Comparison of ENCODE assay signal across 12 cellular contexts in the genomic region with DNA sequence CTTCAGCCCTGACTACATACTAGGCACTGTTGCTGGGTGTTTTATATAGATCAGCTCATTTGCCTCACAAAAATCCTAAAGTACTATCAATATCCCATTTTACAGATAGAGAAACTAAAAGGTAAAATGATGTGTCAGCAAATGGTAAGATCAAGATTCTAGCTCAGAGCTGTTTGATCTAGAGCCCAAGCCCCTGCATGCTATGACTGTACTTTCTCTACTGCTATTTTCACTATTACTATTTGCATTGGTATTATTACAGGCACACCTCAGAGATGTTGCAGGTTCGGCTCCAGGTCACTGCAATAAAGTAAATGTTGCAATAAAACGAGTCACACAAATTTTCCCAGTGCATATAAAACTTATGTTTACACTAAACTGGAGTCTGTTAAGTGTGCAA. TPM values are rescaled to one million over a fixed set of nuclear protein-coding genes. Genes with fewer than 3 reads are reported as not detected.
DNase-seq lines count a peak whose midpoint lies in the region; ATAC-seq and TF ChIP-seq lines count a peak whose summit lies in the region.
"Had no signal": no experiment of that assay in that cellular context is flagged by ENCODE, and none has a peak within 500 bp of the region (broad histone marks: within the 10 kb centered on the region; RNA-seq: fewer than 3 reads in every experiment).

No MANE protein-coding gene starts in this region.

- TF ChIP-seq CTCF in natural killer cell (IDR thresholded peaks at IDR 0.05), result no peak

- peaks cover 2% of the 10 kb centered on the region for H3K9me3 Mint-ChIP-seq in natural killer cell treated with Interleukin-12 subunit alpha and Interleukin-12 subunit beta and Interleukin-15 and Interleukin-18, amount 100 ng/mL, for 72 hours
- peaks cover 0 to 2% of the 10 kb centered on the region in 2 donors for H3K9me3 Mint-ChIP-seq in natural killer cell
- no peaks in the 10 kb centered on the region for H3K9me3 Mint-ChIP-seq in activated naive CD8-positive, alpha-beta T cell (ENCODE audit: low read depth)
- H3K9me3 Mint-ChIP-seq in stimulated activated naive CD8-positive, alpha-beta T cell treated with anti-CD3 and anti-CD28 coated beads, Interleukin-15, amount 100 ng/mL, for 72 hours, result peaks cover 0 to 3% of the 10 kb centered on the region in 2 donors

- H3K36me3 Mint-ChIP-seq in natural killer cell treated with Interleukin-12 subunit alpha and Interleukin-12 subunit beta and Interleukin-15 and Interleukin-18, amount 100 ng/mL, for 72 hours, result peaks cover 13% of the 10 kb centered on the region
- peaks cover 11% of the 10 kb centered on the region for H3K36me3 Mint-ChIP-seq in natural killer cell
- H3K36me3 Mint-ChIP-seq in activated naive CD8-positive, alpha-beta T cell, result peaks cover 6% of the 10 kb centered on the region

- DNase-seq in natural killer cell treated with Interleukin-12 subunit alpha and Interleukin-12 subunit beta and Interleukin-15 and Interleukin-18, amount 100 ng/mL, for 72 hours (ENCODE audit: low spot score), result no peak
- no peak for DNase-seq in natural killer cell
- peak in 1 of 2 donors; percentile 55 for DNase-seq in stimulated activated naive CD8-positive, alpha-beta T cell treated with anti-CD3 and anti-CD28 coated beads, Interleukin-15, amount 100 ng/mL, for 72 hours
- no peak for DNase-seq in NCI-H526 treated with DMSO at 0.1 percent for 48 hours (lab: John Stamatoyannopoulos, UW)
- no peak for DNase-seq in SKM-1 (lab: John Stamatoyannopoulos, UW; ENCODE audit: unreplicated experiment)
- DNase-seq in Right ventricle myocardium inferior (ENCODE audit: missing footprints), result no peak
- DNase-seq: DMS79, MG63, NCI-H226, ovary had no signal

- peak overlapping the region; percentile 68 for H3K27ac Mint-ChIP-seq in natural killer cell treated with Interleukin-12 subunit alpha and Interleukin-12 subunit beta and Interleukin-15 and Interleukin-18, amount 100 ng/mL, for 72 hours
- H3K27ac Mint-ChIP-seq in natural killer cell, result no peak overlapping the region
- H3K27ac Mint-ChIP-seq in activated naive CD8-positive, alpha-beta T cell, result peak overlapping the region; percentile 79
- H3K27ac Mint-ChIP-seq in stimulated activated naive CD8-positive, alpha-beta T cell treated with anti-CD3 and anti-CD28 coated beads, Interleukin-15, amount 100 ng/mL, for 72 hours, result no peak overlapping the region

- H3K4me3 Mint-ChIP-seq in natural killer cell treated with Interleukin-12 subunit alpha and Interleukin-12 subunit beta and Interleukin-15 and Interleukin-18, amount 100 ng/mL, for 72 hours, result peak overlapping the region; percentile 63
- H3K4me3 Mint-ChIP-seq in natural killer cell, result no peak overlapping the region
- H3K4me3 Mint-ChIP-seq in activated naive CD8-positive, alpha-beta T cell, result peak overlapping the region; percentile 4
- H3K4me3 Mint-ChIP-seq in stimulated activated naive CD8-positive, alpha-beta T cell treated with anti-CD3 and anti-CD28 coated beads, Interleukin-15, amount 100 ng/mL, for 72 hours, result no peak overlapping the region

- peaks cover 35 to 48% of the 10 kb centered on the region in 2 donors for H3K4me1 Mint-ChIP-seq in natural killer cell treated with Interleukin-12 subunit alpha and Interleukin-12 subunit beta and Interleukin-15 and Interleukin-18, amount 100 ng/mL, for 72 hours (ENCODE audit: low read depth in 2 of 2)
- H3K4me1 Mint-ChIP-seq in natural killer cell, result peaks cover 0 to 3% of the 10 kb centered on the region in 2 donors
- H3K4me1 Mint-ChIP-seq in activated naive CD8-positive, alpha-beta T cell (ENCODE audit: low read depth), result peaks cover 80% of the 10 kb centered on the region
- H3K4me1 Mint-ChIP-seq in stimulated activated naive CD8-positive, alpha-beta T cell treated with anti-CD3 and anti-CD28 coated beads, Interleukin-15, amount 100 ng/mL, for 72 hours, result peaks cover 92% of the 10 kb centered on the region

- H3K27me3 Mint-ChIP-seq in natural killer cell treated with Interleukin-12 subunit alpha and Interleukin-12 subunit beta and Interleukin-15 and Interleukin-18, amount 100 ng/mL, for 72 hours, result peaks cover 8% of the 10 kb centered on the region in 2 donors
- peaks cover 0 to 15% of the 10 kb centered on the region in 2 donors for H3K27me3 Mint-ChIP-seq in natural killer cell (ENCODE audit: low read depth in 2 of 2)
- H3K27me3 Mint-ChIP-seq in activated naive CD8-positive, alpha-beta T cell, result no peaks in the 10 kb centered on the region
- no peaks in the 10 kb centered on the region for H3K27me3 Mint-ChIP-seq in stimulated activated naive CD8-positive, alpha-beta T cell treated with anti-CD3 and anti-CD28 coated beads, Interleukin-15, amount 100 ng/mL, for 72 hours

- ATAC-seq in natural killer cell treated with Interleukin-12 subunit alpha and Interleukin-12 subunit beta and Interleukin-15 and Interleukin-18, amount 100 ng/mL, for 72 hours, result peak; percentile 80 to 90
- ATAC-seq in natural killer cell, result no peak
- peak; percentile 43 for ATAC-seq in HG02884 (IDR thresholded peaks at IDR 0.05; ENCODE audit: unreplicated experiment)
- ATAC-seq in stimulated activated naive CD8-positive, alpha-beta T cell treated with anti-CD3 and anti-CD28 coated beads, Interleukin-15, amount 100 ng/mL, for 72 hours, result peak; percentile 77
- no peak for ATAC-seq in Right ventricle myocardium inferior

- intact Hi-C loops in natural killer cell (cut with micrococcal nuclease) (no loop called here), Right ventricle myocardium inferior (cut with DNase I) (no loop called here)

RNA-seq across cellular contexts. Expression of a gene that starts 10.9 kb away (rescaled TPM):
- 10 to 100 TPM; 66.1 to 85.3 TPM for total RNA-seq in natural killer cell treated with Interleukin-12 subunit alpha and Interleukin-12 subunit beta and Interleukin-15 and Interleukin-18, amount 100 ng/mL, for 72 hours
- 100 to 1,000 TPM in 1 of 3 donors, 10 to 100 TPM in 2; 86.9 to 103 (median 97.4) TPM for total RNA-seq in natural killer cell
- 444 TPM for total RNA-seq in Right ventricle myocardium inferior

RNA-seq across cellular contexts. Expression of a gene that starts 12.3 kb away (rescaled TPM):
- total RNA-seq in natural killer cell treated with Interleukin-12 subunit alpha and Interleukin-12 subunit beta and Interleukin-15 and Interleukin-18, amount 100 ng/mL, for 72 hours, result 100 to 1,000 TPM; 105 to 127 TPM
- 100 to 1,000 TPM in 1 of 3 donors, 10 to 100 TPM in 2; 76.5 to 107 (median 78.3) TPM for total RNA-seq in natural killer cell
- 21.7 TPM for total RNA-seq in Right ventricle myocardium inferior

RNA-seq across cellular contexts. Expression of a gene that starts 24.6 kb away (rescaled TPM):
- total RNA-seq in natural killer cell treated with Interleukin-12 subunit alpha and Interleukin-12 subunit beta and Interleukin-15 and Interleukin-18, amount 100 ng/mL, for 72 hours, result not detected
- total RNA-seq in natural killer cell (1 to 10 TPM in 1 of 3 donors, under 1 TPM in 2; 0.70 to 3.4 (median 0.71) TPM), Right ventricle myocardium inferior (1.3 TPM)

RNA-seq across cellular contexts. Expression of a gene that starts 58.2 kb away (rescaled TPM):
- total RNA-seq in natural killer cell treated with Interleukin-12 subunit alpha and Interleukin-12 subunit beta and Interleukin-15 and Interleukin-18, amount 100 ng/mL, for 72 hours, result 10 to 100 TPM; 14.9 to 16.5 TPM
- 1 to 10 TPM; 3.9 to 7.5 (median 6.6) TPM for total RNA-seq in natural killer cell
- 2.9 TPM for total RNA-seq in Right ventricle myocardium inferior

Comparison
In these comparisons a context has a peak if more than half of its experiments do, and no peak if none do; other contexts are left out.
1. ATAC-seq: peak in natural killer cell treated with Interleukin-12 subunit alpha and Interleukin-12 subunit beta and Interleukin-15 and Interleukin-18, amount 100 ng/mL, for 72 hours (2 of 2), HG02884 (single experiment) and stimulated activated naive CD8-positive, alpha-beta T cell treated with anti-CD3 and anti-CD28 coated beads, Interleukin-15, amount 100 ng/mL, for 72 hours (single experiment); none in natural killer cell (0 of 3) and Right ventricle myocardium inferior (single experiment).
2. H3K27ac Mint-ChIP-seq: peak in natural killer cell treated with Interleukin-12 subunit alpha and Interleukin-12 subunit beta and Interleukin-15 and Interleukin-18, amount 100 ng/mL, for 72 hours (2 of 2) and activated naive CD8-positive, alpha-beta T cell (single experiment); none in natural killer cell (0 of 2) and stimulated activated naive CD8-positive, alpha-beta T cell treated with anti-CD3 and anti-CD28 coated beads, Interleukin-15, amount 100 ng/mL, for 72 hours (0 of 2).
3. H3K4me3 Mint-ChIP-seq: peak in natural killer cell treated with Interleukin-12 subunit alpha and Interleukin-12 subunit beta and Interleukin-15 and Interleukin-18, amount 100 ng/mL, for 72 hours (single experiment) and activated naive CD8-positive, alpha-beta T cell (single experiment); none in natural killer cell (single experiment) and stimulated activated naive CD8-positive, alpha-beta T cell treated with anti-CD3 and anti-CD28 coated beads, Interleukin-15, amount 100 ng/mL, for 72 hours (0 of 2).